ENCODE assay signal across 1 cellular context in the genomic region with DNA sequence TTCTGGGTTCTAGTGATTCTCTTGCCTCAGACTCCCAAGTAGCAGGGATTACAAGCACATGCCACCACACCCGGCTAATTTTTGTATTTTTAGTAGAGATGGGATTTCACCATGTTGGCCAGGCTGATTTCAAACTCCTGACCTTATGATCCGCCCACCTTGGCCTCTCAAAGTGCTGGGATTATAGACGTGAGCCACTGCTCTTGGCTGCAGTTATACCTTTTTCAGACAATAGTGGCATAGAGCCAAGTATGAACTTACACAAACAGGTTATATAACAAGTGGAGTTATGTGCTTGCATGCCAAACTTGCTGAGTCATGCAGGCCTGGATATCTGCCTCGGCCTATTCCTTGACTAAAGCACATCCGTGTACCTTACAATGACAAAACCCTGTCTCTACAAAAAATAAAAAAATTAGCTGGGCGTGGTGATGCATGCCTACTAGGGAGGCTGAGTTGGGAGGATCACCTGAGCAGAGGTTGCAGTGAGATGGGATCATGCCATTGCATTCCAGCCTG.
TF ChIP-seq lines count a peak whose summit lies in the region.
"Not testable (repeated sequence)": the region's sequence is repeated elsewhere in the genome, so short reads cannot be mapped to it uniquely, and the experiment has no call there.

No MANE protein-coding gene starts in this region.

TF ChIP-seq in HepG2, 621 proteins besides CTCF, POLR2A, EP300 and RAD21 (continued from another document and continues in another):
- TF ChIP-seq, protein P1, sequence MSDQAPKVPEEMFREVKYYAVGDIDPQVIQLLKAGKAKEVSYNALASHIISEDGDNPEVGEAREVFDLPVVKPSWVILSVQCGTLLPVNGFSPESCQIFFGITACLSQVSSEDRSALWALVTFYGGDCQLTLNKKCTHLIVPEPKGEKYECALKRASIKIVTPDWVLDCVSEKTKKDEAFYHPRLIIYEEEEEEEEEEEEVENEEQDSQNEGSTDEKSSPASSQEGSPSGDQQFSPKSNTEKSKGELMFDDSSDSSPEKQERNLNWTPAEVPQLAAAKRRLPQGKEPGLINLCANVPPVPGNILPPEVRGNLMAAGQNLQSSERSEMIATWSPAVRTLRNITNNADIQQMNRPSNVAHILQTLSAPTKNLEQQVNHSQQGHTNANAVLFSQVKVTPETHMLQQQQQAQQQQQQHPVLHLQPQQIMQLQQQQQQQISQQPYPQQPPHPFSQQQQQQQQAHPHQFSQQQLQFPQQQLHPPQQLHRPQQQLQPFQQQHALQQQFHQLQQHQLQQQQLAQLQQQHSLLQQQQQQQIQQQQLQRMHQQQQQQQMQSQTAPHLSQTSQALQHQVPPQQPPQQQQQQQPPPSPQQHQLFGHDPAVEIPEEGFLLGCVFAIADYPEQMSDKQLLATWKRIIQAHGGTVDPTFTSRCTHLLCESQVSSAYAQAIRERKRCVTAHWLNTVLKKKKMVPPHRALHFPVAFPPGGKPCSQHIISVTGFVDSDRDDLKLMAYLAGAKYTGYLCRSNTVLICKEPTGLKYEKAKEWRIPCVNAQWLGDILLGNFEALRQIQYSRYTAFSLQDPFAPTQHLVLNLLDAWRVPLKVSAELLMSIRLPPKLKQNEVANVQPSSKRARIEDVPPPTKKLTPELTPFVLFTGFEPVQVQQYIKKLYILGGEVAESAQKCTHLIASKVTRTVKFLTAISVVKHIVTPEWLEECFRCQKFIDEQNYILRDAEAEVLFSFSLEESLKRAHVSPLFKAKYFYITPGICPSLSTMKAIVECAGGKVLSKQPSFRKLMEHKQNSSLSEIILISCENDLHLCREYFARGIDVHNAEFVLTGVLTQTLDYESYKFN (CRISPR knock-in tag; conservative IDR thresholded peaks at IDR 0.05): peak; percentile 78
- TF ChIP-seq PHF21A (CRISPR knock-in tag; IDR thresholded peaks at IDR 0.05) (peak; percentile 72; the same call in 1 of the 2 replicates), ZNF430 (CRISPR knock-in tag; IDR thresholded peaks at IDR 0.05) (0 out of 2 replicates have a peak, but pooled peaks have one; percentile 54), THAP11 (CRISPR knock-in tag; IDR thresholded peaks at IDR 0.05) (peak; percentile 80), BCL6 (CRISPR knock-in tag; IDR thresholded peaks at IDR 0.05) (peak; percentile 70), ZBTB20 (CRISPR knock-in tag; IDR thresholded peaks at IDR 0.05; ENCODE audit: borderline replicate concordance, low read depth) (peak; percentile 48; the same call in 1 of the 2 replicates), HMG20A (CRISPR knock-in tag; IDR thresholded peaks at IDR 0.05; ENCODE audit: borderline replicate concordance) (peak; percentile 79; the same call in 1 of the 2 replicates), PHF5A (CRISPR knock-in tag; IDR thresholded peaks at IDR 0.05; ENCODE audit: low read depth, unreplicated experiment) (peak; percentile 68), KDM2A (CRISPR knock-in tag; IDR thresholded peaks at IDR 0.05; ENCODE audit: borderline replicate concordance, low read depth) (0 out of 2 replicates have a peak, but pooled peaks have one; percentile 6), SP1 (CRISPR knock-in tag; IDR thresholded peaks at IDR 0.05) (peak; percentile 36; the same call in 1 of the 2 replicates), ELF3 (CRISPR knock-in tag; IDR thresholded peaks at IDR 0.05) (peak; percentile 78), SALL1 (CRISPR knock-in tag; IDR thresholded peaks at IDR 0.05) (peak; percentile 90), FOXA1 (CRISPR knock-in tag; IDR thresholded peaks at IDR 0.05) (peak; percentile 62), LCORL (IDR thresholded peaks at IDR 0.05) (peak; percentile 97), MED1 (CRISPR knock-in tag; IDR thresholded peaks at IDR 0.05) (peak; percentile 95), NFE2L2 (IDR thresholded peaks at IDR 0.05; ENCODE audit: low read length) (peak; percentile 100), DMAP1 (CRISPR knock-in tag; IDR thresholded peaks at IDR 0.05) (peak; percentile 84), JUN (CRISPR knock-in tag; IDR thresholded peaks at IDR 0.05) (0 out of 2 replicates have a peak, but pooled peaks have one; percentile 55), ADNP (CRISPR knock-in tag; IDR thresholded peaks at IDR 0.05) (0 out of 2 replicates have a peak, but pooled peaks have one; percentile 54), GABPA (CRISPR knock-in tag; IDR thresholded peaks at IDR 0.05; ENCODE audit: low read depth) (peak; percentile 57), ETV5 (CRISPR knock-in tag; IDR thresholded peaks at IDR 0.05; ENCODE audit: borderline replicate concordance) (peak; percentile 65; the same call in 1 of the 2 replicates), ZKSCAN8 (CRISPR knock-in tag; IDR thresholded peaks at IDR 0.05; ENCODE audit: borderline replicate concordance) (peak; percentile 80; the same call in 1 of the 2 replicates), ZNF441 (CRISPR knock-in tag; IDR thresholded peaks at IDR 0.05; ENCODE audit: borderline replicate concordance) (peak; percentile 22; the same call in 1 of the 2 replicates), HNF4A (CRISPR knock-in tag; IDR thresholded peaks at IDR 0.05) (peak; percentile 58; the same call in 1 of the 2 replicates)
- TF ChIP-seq, protein P2, sequence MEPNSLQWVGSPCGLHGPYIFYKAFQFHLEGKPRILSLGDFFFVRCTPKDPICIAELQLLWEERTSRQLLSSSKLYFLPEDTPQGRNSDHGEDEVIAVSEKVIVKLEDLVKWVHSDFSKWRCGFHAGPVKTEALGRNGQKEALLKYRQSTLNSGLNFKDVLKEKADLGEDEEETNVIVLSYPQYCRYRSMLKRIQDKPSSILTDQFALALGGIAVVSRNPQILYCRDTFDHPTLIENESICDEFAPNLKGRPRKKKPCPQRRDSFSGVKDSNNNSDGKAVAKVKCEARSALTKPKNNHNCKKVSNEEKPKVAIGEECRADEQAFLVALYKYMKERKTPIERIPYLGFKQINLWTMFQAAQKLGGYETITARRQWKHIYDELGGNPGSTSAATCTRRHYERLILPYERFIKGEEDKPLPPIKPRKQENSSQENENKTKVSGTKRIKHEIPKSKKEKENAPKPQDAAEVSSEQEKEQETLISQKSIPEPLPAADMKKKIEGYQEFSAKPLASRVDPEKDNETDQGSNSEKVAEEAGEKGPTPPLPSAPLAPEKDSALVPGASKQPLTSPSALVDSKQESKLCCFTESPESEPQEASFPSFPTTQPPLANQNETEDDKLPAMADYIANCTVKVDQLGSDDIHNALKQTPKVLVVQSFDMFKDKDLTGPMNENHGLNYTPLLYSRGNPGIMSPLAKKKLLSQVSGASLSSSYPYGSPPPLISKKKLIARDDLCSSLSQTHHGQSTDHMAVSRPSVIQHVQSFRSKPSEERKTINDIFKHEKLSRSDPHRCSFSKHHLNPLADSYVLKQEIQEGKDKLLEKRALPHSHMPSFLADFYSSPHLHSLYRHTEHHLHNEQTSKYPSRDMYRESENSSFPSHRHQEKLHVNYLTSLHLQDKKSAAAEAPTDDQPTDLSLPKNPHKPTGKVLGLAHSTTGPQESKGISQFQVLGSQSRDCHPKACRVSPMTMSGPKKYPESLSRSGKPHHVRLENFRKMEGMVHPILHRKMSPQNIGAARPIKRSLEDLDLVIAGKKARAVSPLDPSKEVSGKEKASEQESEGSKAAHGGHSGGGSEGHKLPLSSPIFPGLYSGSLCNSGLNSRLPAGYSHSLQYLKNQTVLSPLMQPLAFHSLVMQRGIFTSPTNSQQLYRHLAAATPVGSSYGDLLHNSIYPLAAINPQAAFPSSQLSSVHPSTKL (CRISPR knock-in tag; IDR thresholded peaks at IDR 0.05): peak; percentile 96
- not testable (repeated sequence) for TF ChIP-seq SP1 (IDR thresholded peaks at IDR 0.05); FOXA1 (IDR thresholded peaks at IDR 0.05); LCORL (CRISPR knock-in tag; IDR thresholded peaks at IDR 0.05); GABPA (IDR thresholded peaks at IDR 0.05; ENCODE audit: low read depth, low read length)
- TF ChIP-seq, protein P3, sequence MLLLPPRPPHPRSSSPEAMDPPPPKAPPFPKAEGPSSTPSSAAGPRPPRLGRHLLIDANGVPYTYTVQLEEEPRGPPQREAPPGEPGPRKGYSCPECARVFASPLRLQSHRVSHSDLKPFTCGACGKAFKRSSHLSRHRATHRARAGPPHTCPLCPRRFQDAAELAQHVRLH (CRISPR knock-in tag; IDR thresholded peaks at IDR 0.05; ENCODE audit: borderline replicate concordance, low read depth): peak; percentile 67; the same call in 1 of the 2 replicates
- TF ChIP-seq, protein P4, sequence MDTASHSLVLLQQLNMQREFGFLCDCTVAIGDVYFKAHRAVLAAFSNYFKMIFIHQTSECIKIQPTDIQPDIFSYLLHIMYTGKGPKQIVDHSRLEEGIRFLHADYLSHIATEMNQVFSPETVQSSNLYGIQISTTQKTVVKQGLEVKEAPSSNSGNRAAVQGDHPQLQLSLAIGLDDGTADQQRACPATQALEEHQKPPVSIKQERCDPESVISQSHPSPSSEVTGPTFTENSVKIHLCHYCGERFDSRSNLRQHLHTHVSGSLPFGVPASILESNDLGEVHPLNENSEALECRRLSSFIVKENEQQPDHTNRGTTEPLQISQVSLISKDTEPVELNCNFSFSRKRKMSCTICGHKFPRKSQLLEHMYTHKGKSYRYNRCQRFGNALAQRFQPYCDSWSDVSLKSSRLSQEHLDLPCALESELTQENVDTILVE (CRISPR knock-in tag; IDR thresholded peaks at IDR 0.05): 0 out of 2 replicates have a peak, but pooled peaks have one; percentile 55
- TF ChIP-seq, protein P5, sequence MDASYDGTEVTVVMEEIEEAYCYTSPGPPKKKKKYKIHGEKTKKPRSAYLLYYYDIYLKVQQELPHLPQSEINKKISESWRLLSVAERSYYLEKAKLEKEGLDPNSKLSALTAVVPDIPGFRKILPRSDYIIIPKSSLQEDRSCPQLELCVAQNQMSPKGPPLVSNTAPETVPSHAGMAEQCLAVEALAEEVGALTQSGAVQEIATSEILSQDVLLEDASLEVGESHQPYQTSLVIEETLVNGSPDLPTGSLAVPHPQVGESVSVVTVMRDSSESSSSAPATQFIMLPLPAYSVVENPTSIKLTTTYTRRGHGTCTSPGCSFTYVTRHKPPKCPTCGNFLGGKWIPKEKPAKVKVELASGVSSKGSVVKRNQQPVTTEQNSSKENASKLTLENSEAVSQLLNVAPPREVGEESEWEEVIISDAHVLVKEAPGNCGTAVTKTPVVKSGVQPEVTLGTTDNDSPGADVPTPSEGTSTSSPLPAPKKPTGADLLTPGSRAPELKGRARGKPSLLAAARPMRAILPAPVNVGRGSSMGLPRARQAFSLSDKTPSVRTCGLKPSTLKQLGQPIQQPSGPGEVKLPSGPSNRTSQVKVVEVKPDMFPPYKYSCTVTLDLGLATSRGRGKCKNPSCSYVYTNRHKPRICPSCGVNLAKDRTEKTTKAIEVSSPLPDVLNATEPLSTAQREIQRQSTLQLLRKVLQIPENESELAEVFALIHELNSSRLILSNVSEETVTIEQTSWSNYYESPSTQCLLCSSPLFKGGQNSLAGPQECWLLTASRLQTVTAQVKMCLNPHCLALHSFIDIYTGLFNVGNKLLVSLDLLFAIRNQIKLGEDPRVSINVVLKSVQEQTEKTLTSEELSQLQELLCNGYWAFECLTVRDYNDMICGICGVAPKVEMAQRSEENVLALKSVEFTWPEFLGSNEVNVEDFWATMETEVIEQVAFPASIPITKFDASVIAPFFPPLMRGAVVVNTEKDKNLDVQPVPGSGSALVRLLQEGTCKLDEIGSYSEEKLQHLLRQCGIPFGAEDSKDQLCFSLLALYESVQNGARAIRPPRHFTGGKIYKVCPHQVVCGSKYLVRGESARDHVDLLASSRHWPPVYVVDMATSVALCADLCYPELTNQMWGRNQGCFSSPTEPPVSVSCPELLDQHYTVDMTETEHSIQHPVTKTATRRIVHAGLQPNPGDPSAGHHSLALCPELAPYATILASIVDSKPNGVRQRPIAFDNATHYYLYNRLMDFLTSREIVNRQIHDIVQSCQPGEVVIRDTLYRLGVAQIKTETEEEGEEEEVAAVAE (CRISPR knock-in tag; IDR thresholded peaks at IDR 0.05; ENCODE audit: borderline replicate concordance): peak; percentile 57; the same call in 1 of the 2 replicates
- TF ChIP-seq, protein P6, sequence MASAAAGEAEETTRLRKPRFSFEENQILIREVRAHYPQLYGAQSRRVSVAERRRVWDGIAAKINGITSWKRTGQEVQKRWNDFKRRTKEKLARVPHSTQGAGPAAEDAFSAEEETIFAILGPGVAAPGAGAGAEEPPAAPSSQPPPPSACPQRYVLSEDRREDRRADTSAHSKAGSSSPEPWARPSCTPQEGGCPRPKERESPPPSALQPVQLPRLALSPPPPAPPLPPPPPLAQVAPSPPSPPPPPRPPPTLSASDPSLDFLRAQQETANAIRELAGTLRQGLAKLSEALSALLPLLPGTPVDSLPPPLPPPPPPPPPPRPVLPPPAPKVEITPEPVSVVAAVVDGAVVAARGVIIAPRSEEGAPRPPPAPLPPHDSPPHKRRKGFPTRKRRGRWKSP (CRISPR knock-in tag; IDR thresholded peaks at IDR 0.05): 0 out of 2 replicates have a peak, but pooled peaks have one; percentile 57
- TF ChIP-seq, protein P7, sequence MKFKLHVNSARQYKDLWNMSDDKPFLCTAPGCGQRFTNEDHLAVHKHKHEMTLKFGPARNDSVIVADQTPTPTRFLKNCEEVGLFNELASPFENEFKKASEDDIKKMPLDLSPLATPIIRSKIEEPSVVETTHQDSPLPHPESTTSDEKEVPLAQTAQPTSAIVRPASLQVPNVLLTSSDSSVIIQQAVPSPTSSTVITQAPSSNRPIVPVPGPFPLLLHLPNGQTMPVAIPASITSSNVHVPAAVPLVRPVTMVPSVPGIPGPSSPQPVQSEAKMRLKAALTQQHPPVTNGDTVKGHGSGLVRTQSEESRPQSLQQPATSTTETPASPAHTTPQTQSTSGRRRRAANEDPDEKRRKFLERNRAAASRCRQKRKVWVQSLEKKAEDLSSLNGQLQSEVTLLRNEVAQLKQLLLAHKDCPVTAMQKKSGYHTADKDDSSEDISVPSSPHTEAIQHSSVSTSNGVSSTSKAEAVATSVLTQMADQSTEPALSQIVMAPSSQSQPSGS (CRISPR knock-in tag; IDR thresholded peaks at IDR 0.05): peak; percentile 67; the same call in 1 of the 2 replicates
- TF ChIP-seq, protein P8, sequence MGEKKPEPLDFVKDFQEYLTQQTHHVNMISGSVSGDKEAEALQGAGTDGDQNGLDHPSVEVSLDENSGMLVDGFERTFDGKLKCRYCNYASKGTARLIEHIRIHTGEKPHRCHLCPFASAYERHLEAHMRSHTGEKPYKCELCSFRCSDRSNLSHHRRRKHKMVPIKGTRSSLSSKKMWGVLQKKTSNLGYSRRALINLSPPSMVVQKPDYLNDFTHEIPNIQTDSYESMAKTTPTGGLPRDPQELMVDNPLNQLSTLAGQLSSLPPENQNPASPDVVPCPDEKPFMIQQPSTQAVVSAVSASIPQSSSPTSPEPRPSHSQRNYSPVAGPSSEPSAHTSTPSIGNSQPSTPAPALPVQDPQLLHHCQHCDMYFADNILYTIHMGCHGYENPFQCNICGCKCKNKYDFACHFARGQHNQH (CRISPR knock-in tag; IDR thresholded peaks at IDR 0.05): peak; percentile 74
